9 cellular contexts compared by ENCODE assay signal in the genomic region with DNA sequence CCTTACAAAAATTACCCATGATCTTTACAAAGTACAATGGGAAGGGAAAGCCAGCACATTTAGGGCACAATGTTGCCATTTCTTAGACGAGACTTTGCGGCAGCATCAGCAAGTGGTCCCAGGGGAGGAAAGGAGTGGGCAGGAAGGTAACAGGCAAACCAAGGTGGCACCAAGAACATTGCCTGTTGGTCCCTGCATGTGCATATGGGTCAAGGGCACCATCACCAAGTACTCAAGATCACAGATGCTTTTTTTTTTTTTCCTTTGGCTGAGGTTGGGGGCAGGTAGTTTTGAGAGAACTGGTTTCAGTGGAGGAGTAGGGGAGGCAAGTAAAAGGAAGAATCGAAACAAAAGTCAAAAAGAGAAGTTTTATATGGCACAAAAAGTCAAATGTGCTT. TPM values are rescaled to one million over a fixed set of nuclear protein-coding genes. Genes with fewer than 3 reads are reported as not detected.
DNase-seq lines count a peak whose midpoint lies in the region; ATAC-seq and TF ChIP-seq lines count a peak whose summit lies in the region.
"Had no signal": no experiment of that assay in that cellular context is flagged by ENCODE, and none has a peak within 500 bp of the region (broad histone marks: within the 10 kb centered on the region; RNA-seq: fewer than 3 reads in every experiment).

No MANE protein-coding gene starts in this region.

- H3K27me3 ChIP-seq in CD8-positive, alpha-beta T cell (ENCODE audit: insufficient read depth, low read length), result no peaks in the 10 kb centered on the region
- H3K27me3 ChIP-seq in A673 (replicated peaks; ENCODE audit: insufficient read depth, low read depth, low read length, poor library complexity), result no peaks in the 10 kb centered on the region
- H3K27me3 ChIP-seq: sigmoid colon had no signal

- POLR2A ChIA-PET in CD8-positive, alpha-beta T cell (lab: Charles Lee), result interaction anchor here (0.8 to 6.8 kb wide), 12 partner anchors 12 to 111 kb away, joined by 4 to 79 read pairs (median 6); no protein-coding TSS in a partner anchor
- POLR2A ChIA-PET in A673 (lab: Charles Lee; ENCODE audit: low non-redundant PET), result no interaction called here

- BruUV-seq in A673 (replicated peaks; lab: Mats Ljungman, UMichigan), result no TSS peak

- no peak for DNase-seq in CD8-positive, alpha-beta T cell
- DNase-seq in immature natural killer cell (no peak), AG08396 (ENCODE audit: low spot score) (no peak), A673 (ENCODE audit: low spot score) (no peak), GM13976 (ENCODE audit: low spot score) (no peak), 8988T (no peak)
- DNase-seq: sigmoid colon had no signal

- CTCF ChIA-PET in CD8-positive, alpha-beta T cell (lab: Charles Lee), result interaction anchor here (0.9 to 17.8 kb wide), 6 partner anchors 9 to 142 kb away, joined by 3 to 303 read pairs (median 6); a partner anchor contains a TSS
- CTCF ChIA-PET in A673 (lab: Charles Lee), result no interaction called here

- peaks cover 7% of the 10 kb centered on the region for H3K36me3 ChIP-seq in CD8-positive, alpha-beta T cell (ENCODE audit: insufficient read depth, low read length)
- H3K36me3 ChIP-seq in A673 (ENCODE audit: insufficient read depth, low read length, poor library complexity, severe bottlenecking), result no peaks in the 10 kb centered on the region
- H3K36me3 ChIP-seq: sigmoid colon had no signal

- no peak for TF ChIP-seq CTCF in CD8-positive, alpha-beta T cell (IDR thresholded peaks at IDR 0.05)
- TF ChIP-seq CTCF in A673 (conservative IDR thresholded peaks at IDR 0.05; ENCODE audit: low read depth, low read length) (no peak), GM13976 (IDR thresholded peaks at IDR 0.05; ENCODE audit: borderline replicate concordance, control extremely low read depth, extremely low read depth, insufficient read depth, missing control alignments) (no peak)

- peak overlapping the region; percentile 91 for H3K4me3 Mint-ChIP-seq in CD8-positive, alpha-beta T cell
- H3K4me3 Mint-ChIP-seq in IgD-negative memory B cell (peak overlapping the region; percentile 89 to 99 (median 98)), immature natural killer cell (peak overlapping the region; percentile 94 to 99 (median 95))

- no peaks in the 10 kb centered on the region for H3K9me3 Mint-ChIP-seq in CD8-positive, alpha-beta T cell
- H3K9me3 Mint-ChIP-seq in IgD-negative memory B cell, result no peaks in the 10 kb centered on the region
- no peaks in the 10 kb centered on the region for H3K9me3 Mint-ChIP-seq in immature natural killer cell

- H3K9me3 ChIP-seq in CD8-positive, alpha-beta T cell (ENCODE audit: low read length), result no peaks in the 10 kb centered on the region
- H3K9me3 ChIP-seq in A673 (ENCODE audit: low read depth, low read length, poor library complexity, severe bottlenecking), result no peaks in the 10 kb centered on the region
- H3K9me3 ChIP-seq: sigmoid colon had no signal

- H3K4me1 ChIP-seq in CD8-positive, alpha-beta T cell (ENCODE audit: insufficient read depth, low read length), result peaks cover 38% of the 10 kb centered on the region
- H3K4me1 ChIP-seq in A673 (ENCODE audit: insufficient read depth, low read length, poor library complexity, severe bottlenecking), result no peaks in the 10 kb centered on the region
- H3K4me1 ChIP-seq: sigmoid colon had no signal

- no peaks in the 10 kb centered on the region for H3K27me3 Mint-ChIP-seq in CD8-positive, alpha-beta T cell (ENCODE audit: low read depth)
- H3K27me3 Mint-ChIP-seq in IgD-negative memory B cell (no peaks in the 10 kb centered on the region), immature natural killer cell (ENCODE audit: low read depth in 3 of 3) (peaks cover 3 to 39% (median 26%) of the 10 kb centered on the region in 3 donors)

- intact Hi-C loops in CD8-positive, alpha-beta T cell (cut with DNase I, micrococcal nuclease), result loop anchor here (1.0 to 10.0 kb wide), 7 partner anchors 20 to 1110 kb away; a partner anchor contains a TSS
- intact Hi-C loops in A673 (cut with micrococcal nuclease; ENCODE audit: unreplicated experiment), result no loop called here

- in situ Hi-C loops in GM13976 (cut with MboI; ENCODE audit: low sequenced_read_pairs, unreplicated experiment), result no loop called here

- peaks cover 50% of the 10 kb centered on the region for H3K4me1 Mint-ChIP-seq in CD8-positive, alpha-beta T cell (ENCODE audit: low read depth)
- H3K4me1 Mint-ChIP-seq in IgD-negative memory B cell, result peaks cover 21 to 37% (median 27%) of the 10 kb centered on the region in 3 donors
- peaks cover 39 to 49% of the 10 kb centered on the region in 2 donors for H3K4me1 Mint-ChIP-seq in immature natural killer cell

- H3K27ac ChIP-seq in CD8-positive, alpha-beta T cell (ENCODE audit: low read depth, low read length), result peak overlapping the region; percentile 88
- H3K27ac ChIP-seq in A673 (ENCODE audit: low read depth, low read length, poor library complexity, severe bottlenecking), result no peak overlapping the region

- peaks cover 48% of the 10 kb centered on the region for H3K36me3 Mint-ChIP-seq in CD8-positive, alpha-beta T cell
- H3K36me3 Mint-ChIP-seq in IgD-negative memory B cell (peaks cover 13% of the 10 kb centered on the region), immature natural killer cell (peaks cover 18 to 35% (median 33%) of the 10 kb centered on the region in 3 donors)

- peak overlapping the region; percentile 80 for H3K4me3 ChIP-seq in CD8-positive, alpha-beta T cell (ENCODE audit: low read depth, low read length)
- H3K4me3 ChIP-seq in A673 (ENCODE audit: low read depth, low read length, poor library complexity, severe bottlenecking), result no peak overlapping the region

- ATAC-seq in CD8-positive, alpha-beta T cell, result no peak
- peak; percentile 27 for ATAC-seq in GM19324 (IDR thresholded peaks at IDR 0.05; ENCODE audit: low FRiP score, unreplicated experiment)

- peak overlapping the region; percentile 98 for H3K27ac Mint-ChIP-seq in CD8-positive, alpha-beta T cell
- H3K27ac Mint-ChIP-seq in IgD-negative memory B cell (peak overlapping the region; percentile 87 to 98 (median 98)), immature natural killer cell (peak overlapping the region; percentile 95 to 100 (median 98))

RNA-seq across cellular contexts. Expression of a gene that starts 0.8 kb away (rescaled TPM):
- total RNA-seq in CD8-positive, alpha-beta T cell, result 100 to 1,000 TPM; 425 to 430 TPM
- 83.6 TPM for polyA plus RNA-seq in IgD-negative memory B cell
- polyA plus RNA-seq in immature natural killer cell, result 100 to 1,000 TPM in 2 of 3 donors, 10 to 100 TPM in 1; 84.4 to 142 (median 111) TPM
- not detected in 2 replicates for total RNA-seq in A673 (2021)

Comparison
In these comparisons a context has a peak if more than half of its experiments do, and no peak if none do; other contexts are left out.
1. RNA of a gene that starts 0.8 kb away (total RNA-seq): 425 to 430 TPM in CD8-positive, alpha-beta T cell; not detected in A673; every median in the first group is over 100 times any median in the second.
2. Peak in every context shown above with its lines, with median percentiles within 50 percentile points of each other: H3K27ac Mint-ChIP-seq and H3K4me3 Mint-ChIP-seq.